In the genomic region with DNA sequence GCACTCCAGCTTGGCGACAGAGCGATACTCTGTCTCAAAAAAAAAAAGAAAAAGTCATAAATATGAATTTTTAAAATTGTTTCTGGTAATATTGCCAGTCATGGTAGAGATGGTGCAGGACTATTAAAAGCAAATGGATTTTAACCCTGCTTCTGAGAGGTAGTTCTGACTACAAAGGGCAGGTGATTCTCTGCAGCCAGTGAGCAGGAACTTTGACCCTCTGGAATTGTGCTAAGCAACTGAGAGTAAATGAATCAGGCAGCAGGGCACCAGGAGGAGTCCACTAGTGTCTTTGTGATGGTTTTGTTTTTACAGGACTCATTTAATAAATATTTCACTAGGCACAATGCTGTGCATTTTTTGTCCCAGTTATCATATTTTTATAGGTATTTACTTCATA, we compare ENCODE assay signal across 9 cellular contexts.
"Had no signal": no experiment of that assay in that cellular context is flagged by ENCODE, and none has a peak within 500 bp of the region (broad histone marks: within the 10 kb centered on the region; RNA-seq: fewer than 3 reads in every experiment).

No MANE protein-coding gene starts in this region.

- H2AFZ ChIP-seq: GM23338 had no signal

- H3K4me2 ChIP-seq: GM23338 had no signal

- ATAC-seq: GM23338, K562 had no signal

- FAIRE-seq: H1, H54, K562 had no signal

- H3K4me3 ChIP-seq: GM23338, K562 had no signal

- H3K27ac ChIP-seq: HL-60 had no signal

- DNase-seq: H9, HCEC 1CT, IMR-90, KG1 had no signal
